Comparison of ENCODE assay signal across 11 cellular contexts in genomic region chr2:144453039-144453336, GRCh38.
DNase-seq lines count a peak whose midpoint lies in the region; ATAC-seq and TF ChIP-seq lines count a peak whose summit lies in the region.
"Had no signal": no experiment of that assay in that cellular context is flagged by ENCODE, and none has a peak within 500 bp of the region (broad histone marks: within the 10 kb centered on the region; RNA-seq: fewer than 3 reads in every experiment).

No MANE protein-coding gene starts in this region.

- no peak overlapping the region for H3K14ac ChIP-seq in mesenchymal stem cell (ENCODE audit: low read length in 2 of 2)

- peaks cover 56% of the 10 kb centered on the region for H3K4me1 Mint-ChIP-seq in activated CD8-positive, alpha-beta T cell treated with anti-CD3 and anti-CD28 coated beads for 36 hours (ENCODE audit: low read depth)
- peaks cover 26% of the 10 kb centered on the region for H3K4me1 Mint-ChIP-seq in activated CD8-positive, alpha-beta T cell treated with anti-CD3 and anti-CD28 coated beads, Interleukin-2, amount 10 ng/mL, durations not matched to agents 7 days and 5 days (ENCODE audit: low read depth)

- H3K27ac ChIP-seq in coronary artery, result peak overlapping the region; percentile 47 to 81
- peak overlapping the region; percentile 86 for H3K27ac ChIP-seq in mesenchymal stem cell (ENCODE audit: low read length, poor library complexity, severe bottlenecking)
- peak overlapping the region; percentile 65 for H3K27ac ChIP-seq in tibial artery

- peak overlapping the region in 1 of 2 experiments; percentile 21 for H3K18ac ChIP-seq in mesenchymal stem cell (ENCODE audit: low read depth in 1 of 2, low read length in 2 of 2)

- H3K4ac ChIP-seq in mesenchymal stem cell (ENCODE audit: low read depth in 1 of 2, low read length in 2 of 2), result no peak overlapping the region

- intact Hi-C loops in activated CD8-positive, alpha-beta T cell treated with anti-CD3 and anti-CD28 coated beads for 36 hours (cut with micrococcal nuclease), result no loop called here
- intact Hi-C loops in tibial artery (cut with DNase I; ENCODE audit: low total_unique reads), result no loop called here

- H4K91ac ChIP-seq in mesenchymal stem cell (ENCODE audit: low read length), result no peak overlapping the region

- H2BK120ac ChIP-seq in mesenchymal stem cell (ENCODE audit: low read depth, low read length), result no peak overlapping the region

- no peak overlapping the region for H2BK5ac ChIP-seq in mesenchymal stem cell (ENCODE audit: low read depth, low read length, poor library complexity, severe bottlenecking)

- H3K4me3 ChIP-seq in coronary artery (peak overlapping the region; percentile 65), mesenchymal stem cell (ENCODE audit: insufficient read depth in 1 of 2, low read depth in 1 of 2, low read length in 2 of 2) (no peak overlapping the region), tibial artery (peak overlapping the region; percentile 30 to 43)

- H3K4me3 Mint-ChIP-seq in activated CD8-positive, alpha-beta T cell treated with anti-CD3 and anti-CD28 coated beads for 36 hours, result peak overlapping the region; percentile 9
- no peak overlapping the region for H3K4me3 Mint-ChIP-seq in activated CD8-positive, alpha-beta T cell treated with anti-CD3 and anti-CD28 coated beads, Interleukin-2, amount 10 ng/mL, durations not matched to agents 7 days and 5 days
- H3K4me3 Mint-ChIP-seq: IgD-negative memory B cell had no signal

- TF ChIP-seq CTCF in activated CD8-positive, alpha-beta T cell treated with anti-CD3 and anti-CD28 coated beads for 36 hours (IDR thresholded peaks at IDR 0.05), result no peak
- TF ChIP-seq CTCF in coronary artery (IDR thresholded peaks at IDR 0.05) (no peak), tibial artery (IDR thresholded peaks at IDR 0.05) (no peak)

- H2AFZ ChIP-seq in mesenchymal stem cell (ENCODE audit: low read depth, low read length), result no peak overlapping the region

- peak overlapping the region; percentile 48 for H3K4me2 ChIP-seq in mesenchymal stem cell (ENCODE audit: low read length, poor library complexity, severe bottlenecking)

- no peaks in the 10 kb centered on the region for H3K9me3 Mint-ChIP-seq in activated CD8-positive, alpha-beta T cell treated with anti-CD3 and anti-CD28 coated beads for 36 hours
- H3K9me3 Mint-ChIP-seq in activated CD8-positive, alpha-beta T cell treated with anti-CD3 and anti-CD28 coated beads, Interleukin-2, amount 10 ng/mL, durations not matched to agents 7 days and 5 days (ENCODE audit: insufficient read depth), result no peaks in the 10 kb centered on the region
- H3K9me3 Mint-ChIP-seq: activated CD4-positive, alpha-beta memory T cell treated with anti-CD3 and anti-CD28 coated beads, Interleukin-2, amount 10 ng/mL, durations not matched to agents 7 days and 5 days; IgD-negative memory B cell had no signal

- peak overlapping the region; percentile 68 for H3K9ac ChIP-seq in mesenchymal stem cell (ENCODE audit: low read length)

- H2AK5ac ChIP-seq in mesenchymal stem cell (ENCODE audit: low read length, severe bottlenecking), result peak overlapping the region; percentile 64

- no peak for DNase-seq in activated CD8-positive, alpha-beta T cell treated with anti-CD3 and anti-CD28 coated beads for 36 hours
- DNase-seq in activated CD8-positive, alpha-beta T cell treated with anti-CD3 and anti-CD28 coated beads, Interleukin-2, amount 10 ng/mL, durations not matched to agents 7 days and 5 days, result no peak
- DNase-seq in coronary artery (ENCODE audit: low spot score), result no peak
- DNase-seq in mesenchymal stem cell, result peak; percentile 66
- DNase-seq in tibial artery, result no peak
- DNase-seq in activated CD8-positive, alpha-beta memory T cell treated with anti-CD3 and anti-CD28 coated beads for 24 hours, result no peak
- DNase-seq in cerebellar cortex (ENCODE audit: low spot score), result no peak
- DNase-seq: activated CD4-positive, alpha-beta memory T cell treated with anti-CD3 and anti-CD28 coated beads, Interleukin-2, amount 10 ng/mL, durations not matched to agents 7 days and 5 days; GOT3 had no signal

- H2BK15ac ChIP-seq in mesenchymal stem cell (ENCODE audit: low read depth, poor library complexity, severe bottlenecking), result no peak overlapping the region

- H4K8ac ChIP-seq in mesenchymal stem cell (ENCODE audit: low read length), result no peak overlapping the region

- peaks cover 15% of the 10 kb centered on the region for H3K79me1 ChIP-seq in mesenchymal stem cell (replicated peaks; ENCODE audit: low read length, poor library complexity, severe bottlenecking)

- POLR2A ChIA-PET in activated CD8-positive, alpha-beta T cell treated with anti-CD3 and anti-CD28 coated beads for 36 hours (lab: Charles Lee), result no interaction called here
- POLR2A ChIA-PET in activated CD8-positive, alpha-beta T cell treated with anti-CD3 and anti-CD28 coated beads, Interleukin-2, amount 10 ng/mL, durations not matched to agents 7 days and 5 days (lab: Charles Lee), result no interaction called here

- peak overlapping the region; percentile 62 for H3K27ac Mint-ChIP-seq in activated CD8-positive, alpha-beta T cell treated with anti-CD3 and anti-CD28 coated beads for 36 hours
- no peak overlapping the region for H3K27ac Mint-ChIP-seq in activated CD8-positive, alpha-beta T cell treated with anti-CD3 and anti-CD28 coated beads, Interleukin-2, amount 10 ng/mL, durations not matched to agents 7 days and 5 days

- CTCF ChIA-PET in activated CD8-positive, alpha-beta T cell treated with anti-CD3 and anti-CD28 coated beads for 36 hours (lab: Charles Lee), result interaction anchor here (0.9 to 1.3 kb wide), 2 partner anchors 18 to 98 kb away, joined by 3 to 4 read pairs; no protein-coding TSS in a partner anchor
- CTCF ChIA-PET in activated CD8-positive, alpha-beta T cell treated with anti-CD3 and anti-CD28 coated beads, Interleukin-2, amount 10 ng/mL, durations not matched to agents 7 days and 5 days (lab: Charles Lee), result interaction anchor here (1.9 kb wide), 1 partner anchor 15 kb away, joined by 6 read pairs; no protein-coding TSS in a partner anchor

- H3K36me3 ChIP-seq in mesenchymal stem cell (ENCODE audit: control insufficient read depth in 1 of 2, insufficient read depth in 2 of 2, low read depth in 1 of 2, low read length in 2 of 2) (peaks cover 5 to 11% of the 10 kb centered on the region in 2 experiments), tibial artery (no peaks in the 10 kb centered on the region)

- no peak overlapping the region for H3K23ac ChIP-seq in mesenchymal stem cell (ENCODE audit: low read length in 2 of 2)

- peaks cover 1% of the 10 kb centered on the region for H3K27me3 Mint-ChIP-seq in activated CD8-positive, alpha-beta T cell treated with anti-CD3 and anti-CD28 coated beads for 36 hours
- H3K27me3 Mint-ChIP-seq in activated CD8-positive, alpha-beta T cell treated with anti-CD3 and anti-CD28 coated beads, Interleukin-2, amount 10 ng/mL, durations not matched to agents 7 days and 5 days (ENCODE audit: low read depth), result no peaks in the 10 kb centered on the region
- H3K27me3 Mint-ChIP-seq: activated CD4-positive, alpha-beta memory T cell treated with anti-CD3 and anti-CD28 coated beads, Interleukin-2, amount 10 ng/mL, durations not matched to agents 7 days and 5 days; IgD-negative memory B cell had no signal

- H3K27me3 ChIP-seq in mesenchymal stem cell (ENCODE audit: control insufficient read depth in 1 of 2, insufficient read depth in 1 of 2, low read length in 2 of 2) (no peaks in the 10 kb centered on the region), tibial artery (no peaks in the 10 kb centered on the region)

- H3K36me3 Mint-ChIP-seq in activated CD8-positive, alpha-beta T cell treated with anti-CD3 and anti-CD28 coated beads for 36 hours (ENCODE audit: low read depth), result no peaks in the 10 kb centered on the region
- H3K36me3 Mint-ChIP-seq in activated CD8-positive, alpha-beta T cell treated with anti-CD3 and anti-CD28 coated beads, Interleukin-2, amount 10 ng/mL, durations not matched to agents 7 days and 5 days (ENCODE audit: low read depth), result no peaks in the 10 kb centered on the region
- H3K36me3 Mint-ChIP-seq: IgD-negative memory B cell had no signal

- no peaks in the 10 kb centered on the region for H3K9me3 ChIP-seq in mesenchymal stem cell (ENCODE audit: control insufficient read depth, low read length)
- no peaks in the 10 kb centered on the region for H3K9me3 ChIP-seq in tibial artery

- no peak for ATAC-seq in activated CD8-positive, alpha-beta T cell treated with anti-CD3 and anti-CD28 coated beads for 36 hours
- no peak for ATAC-seq in activated CD8-positive, alpha-beta T cell treated with anti-CD3 and anti-CD28 coated beads, Interleukin-2, amount 10 ng/mL, durations not matched to agents 7 days and 5 days
- ATAC-seq in HG02981 (IDR thresholded peaks at IDR 0.05; ENCODE audit: unreplicated experiment), result no peak

- H2BK12ac ChIP-seq in mesenchymal stem cell (ENCODE audit: low read length in 2 of 2), result no peak overlapping the region

- 18% methylated on average over 4 of the region's 4 CpGs for WGBS in mesenchymal stem cell

- H3K4me1 ChIP-seq in mesenchymal stem cell (ENCODE audit: control insufficient read depth, insufficient read depth, low read depth, low read length) (peaks cover 6% of the 10 kb centered on the region), tibial artery (peaks cover 0 to 98% (median 40%) of the 10 kb centered on the region in 4 donors)

Comparison
In these comparisons a context has a peak if more than half of its experiments do, and no peak if none do; other contexts are left out.
1. H3K4me3 ChIP-seq: peak in coronary artery (single experiment) and tibial artery (2 of 2); none in mesenchymal stem cell (0 of 2).
2. Peak in every context shown above with its lines, with median percentiles within 50 percentile points of each other: H3K27ac ChIP-seq.